In the genomic region with DNA sequence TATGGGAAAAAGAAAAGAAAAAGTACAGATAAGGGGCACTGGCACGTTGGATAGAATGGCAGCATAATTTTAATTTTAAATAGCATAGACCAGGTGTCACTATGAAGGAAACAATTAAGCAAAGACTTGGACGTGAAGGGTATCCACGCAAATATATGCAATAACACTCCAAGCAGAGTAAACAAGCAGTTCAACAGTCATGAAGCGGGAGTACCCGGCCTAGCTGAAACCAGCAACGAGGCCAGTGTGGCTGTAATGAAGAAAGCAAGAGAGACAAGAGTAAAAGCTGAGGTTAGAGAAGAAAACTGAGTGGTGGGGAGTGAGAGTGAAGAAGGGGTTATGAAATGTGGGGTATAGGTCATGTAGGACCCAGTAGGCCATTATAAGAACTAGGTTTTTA, we compare ENCODE assay signal across 17 cellular contexts.
"Had no signal": no experiment of that assay in that cellular context is flagged by ENCODE, and none has a peak within 500 bp of the region (broad histone marks: within the 10 kb centered on the region; RNA-seq: fewer than 3 reads in every experiment).

No MANE protein-coding gene starts in this region.

- H3K27me3 ChIP-seq: cardiac muscle cell, ovary, right lobe of liver, suprapubic skin, transverse colon had no signal

- H3K27ac ChIP-seq: cardiac muscle cell, ovary, right lobe of liver, suprapubic skin, transverse colon had no signal

- H3K4me1 ChIP-seq: suprapubic skin had no signal

- H3K36me3 ChIP-seq: ovary, suprapubic skin, transverse colon had no signal

- H3K4me3 ChIP-seq: cardiac muscle cell, ovary, right lobe of liver, suprapubic skin, transverse colon had no signal

- DNase-seq: activated CD4-positive, alpha-beta memory T cell treated with anti-CD3 and anti-CD28 coated beads, Interleukin-2, amount 10 ng/mL, durations not matched to agents 7 days and 5 days; activated CD4-positive, alpha-beta T cell treated with anti-CD3 and anti-CD28 coated beads for 48 hours; activated CD4-positive, CD25-positive, alpha-beta regulatory T cell; activated CD8-positive, alpha-beta memory T cell treated with anti-CD3 and anti-CD28 coated beads, Interleukin-2, amount 10 ng/mL, durations not matched to agents 7 days and 5 days; dermis blood vessel endothelial cell; effector memory CD4-positive, alpha-beta T cell; mesendoderm; naive thymus-derived CD8-positive, alpha-beta T cell; ovary; right lobe of liver; small intestine; stimulated activated CD4-positive, alpha-beta T cell treated with anti-CD3 and anti-CD28 coated beads, Interleukin-15, amount 100 ng/mL, for 24 hours; stimulated activated CD4-positive, alpha-beta T cell treated with anti-CD3 and anti-CD28 coated beads, Interleukin-2, amount 100 ng/mL, for 48 hours; stimulated activated naive CD8-positive, alpha-beta T cell treated with anti-CD3 and anti-CD28 coated beads, Interleukin-15, amount 100 ng/mL, for 72 hours; transverse colon had no signal

- ATAC-seq: activated CD8-positive, alpha-beta memory T cell treated with anti-CD3 and anti-CD28 coated beads, Interleukin-2, amount 10 ng/mL, durations not matched to agents 7 days and 5 days; naive thymus-derived CD8-positive, alpha-beta T cell; right lobe of liver; stimulated activated naive CD8-positive, alpha-beta T cell treated with anti-CD3 and anti-CD28 coated beads, Interleukin-15, amount 100 ng/mL, for 72 hours had no signal

- H3K9me3 ChIP-seq: ovary, right lobe of liver, suprapubic skin, transverse colon had no signal
